ENCODE assay signal across 8 cellular contexts in genomic region chrX:137565921-137566745, GRCh38. TPM values are rescaled to one million over a fixed set of nuclear protein-coding genes. Genes with fewer than 3 reads are reported as not detected.
A peak's percentile ranks its signal among the peaks of the same experiment; 100 is the strongest.
DNase-seq lines count a peak whose midpoint lies in the region; ATAC-seq lines count a peak whose summit lies in the region.

Gene ZIC3, plus strand, starts transcription at chrX:137566127. Its CDS starts 565 bp downstream, at chrX:137566692.

- peak; percentile 55 for ATAC-seq in left colon
- no peak for ATAC-seq in stimulated activated memory B cell treated with anti-CD40 and anti-IgM and Interleukin-4, amounts not matched to agents 10 μg/mL and 1 μg/mL and 100 μg/mL, for 72 hours

- DNase-seq in Ammon's horn (ENCODE audit: low spot score) (peak; percentile 65), NCI-H1417 (lab: John Stamatoyannopoulos, UW) (peak in 2 of 3 experiments; percentile 86 to 92), cerebellar nuclear complex (lab: John Stamatoyannopoulos, UW) (peak; percentile 38 to 57), left colon (peak in 1 of 2 donors; percentile 31), NCI-H345 (lab: John Stamatoyannopoulos, UW) (no peak), SHP77 treated with DMSO at 0.1 percent for 48 hours (lab: John Stamatoyannopoulos, UW) (no peak), 8988T (no peak)

- H3K4me3 Mint-ChIP-seq in stimulated activated memory B cell treated with anti-CD40 and anti-IgM and Interleukin-4, amounts not matched to agents 10 μg/mL and 1 μg/mL and 100 μg/mL, for 72 hours = peak within 1 kb of the TSS; percentile 38

- H3K9me3 Mint-ChIP-seq in stimulated activated memory B cell treated with anti-CD40 and anti-IgM and Interleukin-4, amounts not matched to agents 10 μg/mL and 1 μg/mL and 100 μg/mL, for 72 hours = peaks cover 4% of the 10 kb centered on the region

- intact Hi-C loops in left colon (cut with DNase I, micrococcal nuclease) = no loop called here

- H3K36me3 Mint-ChIP-seq in stimulated activated memory B cell treated with anti-CD40 and anti-IgM and Interleukin-4, amounts not matched to agents 10 μg/mL and 1 μg/mL and 100 μg/mL, for 72 hours = no peaks in the 10 kb centered on the region

- peaks cover 66% of the 10 kb centered on the region for H3K27me3 Mint-ChIP-seq in stimulated activated memory B cell treated with anti-CD40 and anti-IgM and Interleukin-4, amounts not matched to agents 10 μg/mL and 1 μg/mL and 100 μg/mL, for 72 hours

- H3K4me1 Mint-ChIP-seq in stimulated activated memory B cell treated with anti-CD40 and anti-IgM and Interleukin-4, amounts not matched to agents 10 μg/mL and 1 μg/mL and 100 μg/mL, for 72 hours = peaks cover 5% of the 10 kb centered on the region

- no peak within 1 kb of the TSS for H3K27ac Mint-ChIP-seq in stimulated activated memory B cell treated with anti-CD40 and anti-IgM and Interleukin-4, amounts not matched to agents 10 μg/mL and 1 μg/mL and 100 μg/mL, for 72 hours

RNA-seq across cellular contexts. Expression of gene ZIC3, which starts in this region (rescaled TPM):
- total RNA-seq in left colon = not detected

Comparison
In these comparisons a context has a peak if more than half of its experiments do, and no peak if none do; other contexts are left out.
1. Peak in ATAC-seq in left colon; RNA of the gene not detected or under 1 TPM.
2. DNase-seq: peak in Ammon's horn (single experiment), NCI-H1417 (2 of 3) and cerebellar nuclear complex (2 of 2); none in NCI-H345 (single experiment), SHP77 treated with DMSO at 0.1 percent for 48 hours (single experiment) and 8988T (single experiment).